In genomic region chr11:35427158-35427557, GRCh38 we compare ENCODE assay signal across 12 cellular contexts. TPM values are rescaled to one million over a fixed set of nuclear protein-coding genes. Genes with fewer than 3 reads are reported as not detected.
A peak's percentile ranks its signal among the peaks of the same experiment; 100 is the strongest.
DNase-seq lines count a peak whose midpoint lies in the region; ATAC-seq and TF ChIP-seq lines count a peak whose summit lies in the region.
"Had no signal": no experiment of that assay in that cellular context is flagged by ENCODE, and none has a peak within 500 bp of the region (broad histone marks: within the 10 kb centered on the region; RNA-seq: fewer than 3 reads in every experiment).

No MANE protein-coding gene starts in this region.

- TF ChIP-seq CTCF in AG09319 (IDR thresholded peaks at IDR 0.05; ENCODE audit: low read depth, low read length): no peak

- peak; percentile 45 for DNase-seq in AG09319 (ENCODE audit: extremely low read depth, low read depth)
- peak; percentile 29 for DNase-seq in NCI-H1105 (lab: John Stamatoyannopoulos, UW)
- DNase-seq in cerebellum (ENCODE audit: low spot score): peak; percentile 10
- DNase-seq in midbrain (lab: John Stamatoyannopoulos, UW): peak; percentile 74
- no peak for DNase-seq in effector CD8-positive, alpha-beta T cell (lab: John Stamatoyannopoulos, UW)
- no peak for DNase-seq in NOMO-1 (lab: John Stamatoyannopoulos, UW; ENCODE audit: unreplicated experiment in 2 of 2)
- no peak for DNase-seq in Kasumi-1 (lab: John Stamatoyannopoulos, UW)
- DNase-seq: activated CD4-positive, alpha-beta T cell treated with anti-CD3 and anti-CD28 coated beads, Interleukin-2, amount 10 ng/mL, durations not matched to agents 7 days and 5 days; NCI-H748 treated with DMSO at 0.1 percent for 48 hours; stimulated activated CD4-positive, alpha-beta T cell treated with anti-CD3 and anti-CD28 coated beads, Interleukin-2, amount 100 ng/mL, for 24 hours; stimulated activated naive CD8-positive, alpha-beta T cell treated with anti-CD3 and anti-CD28 coated beads, Interleukin-15, amount 100 ng/mL, for 72 hours had no signal

- no peak for ATAC-seq in HG02623 (IDR thresholded peaks at IDR 0.05; ENCODE audit: unreplicated experiment)
- ATAC-seq: stimulated activated naive CD8-positive, alpha-beta T cell treated with anti-CD3 and anti-CD28 coated beads, Interleukin-15, amount 100 ng/mL, for 72 hours had no signal

RNA-seq across cellular contexts. Expression of gene SLC1A2, which starts 7.8 kb away (rescaled TPM):
- 135 TPM for total RNA-seq in cerebellum
- total RNA-seq: activated CD4-positive, alpha-beta T cell treated with anti-CD3 and anti-CD28 coated beads, Interleukin-2, amount 10 ng/mL, durations not matched to agents 7 days and 5 days had no signal

Comparison
In these comparisons a context has a peak if more than half of its experiments do, and no peak if none do; other contexts are left out.
1. DNase-seq: peak in AG09319 (single experiment), NCI-H1105 (single experiment), cerebellum (single experiment) and midbrain (single experiment); none in effector CD8-positive, alpha-beta T cell (single experiment), NOMO-1 (0 of 2) and Kasumi-1 (0 of 2).